In the genomic region with DNA sequence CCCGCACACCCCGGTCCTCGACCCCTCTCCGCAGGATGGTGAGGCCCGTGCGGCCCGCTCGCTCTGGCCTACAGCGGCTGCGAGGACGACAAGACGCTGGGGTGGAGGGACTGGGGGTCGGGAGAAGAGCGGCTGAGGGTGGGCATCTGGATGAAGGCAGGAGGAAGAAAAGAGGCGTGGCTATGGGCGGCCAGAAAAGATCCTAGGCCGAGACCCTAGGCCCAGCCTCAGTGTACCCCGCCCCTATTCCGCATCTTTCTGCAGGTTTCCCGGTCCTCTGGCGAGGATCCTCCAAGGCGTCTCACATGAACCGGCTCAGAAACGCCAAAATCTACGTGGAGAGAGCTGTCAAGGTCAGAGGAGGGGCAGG, we compare ENCODE assay signal across 8 cellular contexts. TPM values are rescaled to one million over a fixed set of nuclear protein-coding genes. Genes with fewer than 3 reads are reported as not detected.
A peak's percentile ranks its signal among the peaks of the same experiment; 100 is the strongest.
DNase-seq lines count a peak whose midpoint lies in the region; ATAC-seq, FAIRE-seq and TF ChIP-seq lines count a peak whose summit lies in the region.

No MANE protein-coding gene starts in this region.

- H3K9me3 Mint-ChIP-seq in astrocyte (ENCODE audit: unreplicated experiment), result no peaks in the 10 kb centered on the region

- H3K4me3 Mint-ChIP-seq in astrocyte (ENCODE audit: unreplicated experiment), result peak overlapping the region; percentile 73

- H4K20me1 ChIP-seq in astrocyte (ENCODE audit: insufficient read depth, low read length) (peaks cover 25% of the 10 kb centered on the region), keratinocyte (ENCODE audit: control insufficient read depth, extremely low read depth, insufficient read depth, low read length) (no peaks in the 10 kb centered on the region)

- H3K79me2 ChIP-seq in astrocyte (ENCODE audit: insufficient read depth, low read length), result no peaks in the 10 kb centered on the region
- no peaks in the 10 kb centered on the region for H3K79me2 ChIP-seq in keratinocyte (ENCODE audit: control insufficient read depth, insufficient read depth, low read length)

- H3K27me3 ChIP-seq in astrocyte (ENCODE audit: insufficient read depth, low read length) (no peaks in the 10 kb centered on the region), keratinocyte (ENCODE audit: control insufficient read depth, extremely low read depth, insufficient read depth, low read length) (no peaks in the 10 kb centered on the region), subcutaneous abdominal adipose tissue (ENCODE audit: control insufficient read depth in 5 of 5, insufficient read depth in 4 of 5, low read length in 5 of 5) (no peaks in the 10 kb centered on the region)

- peaks cover 17% of the 10 kb centered on the region for H3K36me3 ChIP-seq in astrocyte (ENCODE audit: insufficient read depth, low read length)
- peaks cover 7 to 12% of the 10 kb centered on the region in 2 experiments for H3K36me3 ChIP-seq in keratinocyte (ENCODE audit: control insufficient read depth in 2 of 2, extremely low read depth in 1 of 2, insufficient read depth in 2 of 2, low read length in 2 of 2)
- H3K36me3 ChIP-seq in subcutaneous abdominal adipose tissue (ENCODE audit: control insufficient read depth in 5 of 5, insufficient read depth in 5 of 5, low read length in 5 of 5), result peaks cover 0 to 35% (median 29%) of the 10 kb centered on the region in 5 donors

- H2AFZ ChIP-seq in astrocyte (ENCODE audit: low read depth, low read length) (no peak overlapping the region), keratinocyte (ENCODE audit: control insufficient read depth, low read length) (peak overlapping the region; percentile 40)

- H3K27ac ChIP-seq in astrocyte (ENCODE audit: low read depth, low read length) (peak overlapping the region; percentile 58), keratinocyte (ENCODE audit: control insufficient read depth, insufficient read depth, low read length) (no peak overlapping the region), subcutaneous abdominal adipose tissue (ENCODE audit: low read depth, low read length) (peak overlapping the region; percentile 89)

- H3K4me3 ChIP-seq in astrocyte (ENCODE audit: insufficient read depth, low read depth, low read length) (peak overlapping the region; percentile 58), keratinocyte (ENCODE audit: control insufficient read depth in 2 of 3, extremely low read depth in 1 of 3, insufficient read depth in 2 of 3, low read depth in 1 of 3, low read length in 3 of 3) (peak overlapping the region; percentile 42 to 63 (median 60)), subcutaneous abdominal adipose tissue (ENCODE audit: low read depth in 1 of 5, low read length in 5 of 5) (peak overlapping the region; percentile 74 to 88 (median 76))

- ATAC-seq in HG02571 (IDR thresholded peaks at IDR 0.05; ENCODE audit: unreplicated experiment), result no peak
- ATAC-seq in GM21526 (IDR thresholded peaks at IDR 0.05; ENCODE audit: low FRiP score, unreplicated experiment), result no peak

- dilution Hi-C loops in keratinocyte (cut with MboI; ENCODE audit: extremely low pct_ligation_motif_present, low sequenced_read_pairs), result no loop called here

- H3K9me1 ChIP-seq in keratinocyte (ENCODE audit: control insufficient read depth, extremely low read depth, insufficient read depth, low read length), result no peaks in the 10 kb centered on the region

- peak overlapping the region; percentile 71 for H3K27ac Mint-ChIP-seq in astrocyte (ENCODE audit: unreplicated experiment)

- TF ChIP-seq CTCF in astrocyte (IDR thresholded peaks at IDR 0.05; ENCODE audit: insufficient read depth, low read depth, low read length) (no peak), keratinocyte (optimal IDR thresholded peaks at IDR 0.05 in 1 of 3, IDR thresholded peaks at IDR 0.05 in 1 of 3, conservative IDR thresholded peaks at IDR 0.05 in 1 of 3; ENCODE audit: extremely low read depth in 1 of 3, insufficient read depth in 2 of 3, low read length in 3 of 3) (no peak)

- peaks cover 25% of the 10 kb centered on the region for H3K4me1 Mint-ChIP-seq in astrocyte (ENCODE audit: low read depth, unreplicated experiment)

- peaks cover 15% of the 10 kb centered on the region for H3K4me1 ChIP-seq in astrocyte (ENCODE audit: insufficient read depth, low read length)
- H3K4me1 ChIP-seq in keratinocyte (ENCODE audit: control insufficient read depth, extremely low read depth, insufficient read depth, low read length), result peaks cover 7% of the 10 kb centered on the region
- peaks cover 0 to 22% (median 18%) of the 10 kb centered on the region in 5 donors for H3K4me1 ChIP-seq in subcutaneous abdominal adipose tissue (ENCODE audit: control insufficient read depth in 5 of 5, insufficient read depth in 5 of 5, low read length in 5 of 5)

- FAIRE-seq in astrocyte (lab: Jason Lieb, UNC) (no peak), keratinocyte (lab: Jason Lieb, UNC) (no peak)

- H3K9me3 ChIP-seq in astrocyte (ENCODE audit: insufficient read depth, low read depth, low read length) (no peaks in the 10 kb centered on the region), keratinocyte (ENCODE audit: control insufficient read depth, low read depth, low read length) (no peaks in the 10 kb centered on the region), subcutaneous abdominal adipose tissue (ENCODE audit: control insufficient read depth in 5 of 5, low read length in 5 of 5) (no peaks in the 10 kb centered on the region)

- DNase-seq in NCI-H82 (lab: John Stamatoyannopoulos, UW) (peak; percentile 57), NCI-H82 treated with DMSO at 0.1 percent for 48 hours (lab: John Stamatoyannopoulos, UW; ENCODE audit: unreplicated experiment) (no peak), astrocyte (ENCODE audit: low read depth) (no peak), keratinocyte (ENCODE audit: low read depth, low spot score) (no peak), HuH-7.5 (ENCODE audit: low spot score) (no peak)

- H3K4me2 ChIP-seq in astrocyte (ENCODE audit: low read length), result peak overlapping the region; percentile 90
- H3K4me2 ChIP-seq in keratinocyte (ENCODE audit: control insufficient read depth, extremely low read depth, insufficient read depth, low read depth, low read length), result peak overlapping the region; percentile 90

- H3K27me3 Mint-ChIP-seq in astrocyte (ENCODE audit: low read depth, unreplicated experiment), result no peaks in the 10 kb centered on the region

- H3K9ac ChIP-seq in astrocyte (ENCODE audit: low read length) (peak overlapping the region; percentile 71), keratinocyte (ENCODE audit: control insufficient read depth, extremely low read depth, insufficient read depth, low read length) (peak overlapping the region; percentile 55), subcutaneous abdominal adipose tissue (ENCODE audit: low read length in 5 of 5) (peak overlapping the region; percentile 38 to 85 (median 75))

- H3K36me3 Mint-ChIP-seq in astrocyte (ENCODE audit: low read depth, unreplicated experiment), result peaks cover 11% of the 10 kb centered on the region

RNA-seq across cellular contexts. Expression of a gene that starts 0.3 kb away (rescaled TPM):
- 25.4 and 29.8 TPM in 2 replicates for total RNA-seq in astrocyte
- polyA plus RNA-seq in keratinocyte, result 11.3 to 19.1 TPM (median 11.7 TPM) in 3 replicates
- 15.8 TPM for polyA plus RNA-seq in keratinocyte (2011; ENCODE audit: low read depth)
- polyA plus RNA-seq in keratinocyte (2011; cell fraction: cytosol; rRNA removed), result 2.3 and 2.6 TPM in 2 replicates
- 141 and 203 TPM in 2 replicates for polyA plus RNA-seq in keratinocyte (2011; cell fraction: nucleus; rRNA removed)
- polyA plus RNA-seq in keratinocyte (2012; ENCODE audit: low replicate concordance), result 7.2 and 23.9 TPM in 2 replicates
- 5.8 to 31.2 TPM (median 27.0 TPM) in 3 replicates for polyA minus RNA-seq in keratinocyte
- polyA minus RNA-seq in keratinocyte (2011; cell fraction: cytosol; rRNA and poly(A)+ RNA removed), result 1.3 TPM
- 14.8 and 38.5 TPM in 2 replicates for polyA minus RNA-seq in keratinocyte (2011; cell fraction: nucleus; rRNA and poly(A)+ RNA removed)

RNA-seq across cellular contexts. Expression of a gene that starts 17.5 kb away (rescaled TPM):
- total RNA-seq in astrocyte, result 187 and 205 TPM in 2 replicates
- 161 to 325 TPM (median 173 TPM) in 3 replicates for polyA plus RNA-seq in keratinocyte
- 36.1 TPM for polyA plus RNA-seq in keratinocyte (2011; ENCODE audit: low read depth)
- polyA plus RNA-seq in keratinocyte (2011; cell fraction: cytosol; rRNA removed), result 177 and 220 TPM in 2 replicates
- polyA plus RNA-seq in keratinocyte (2011; cell fraction: nucleus; rRNA removed), result 75.3 and 80.5 TPM in 2 replicates
- polyA plus RNA-seq in keratinocyte (2012; ENCODE audit: low replicate concordance), result 97.9 and 190 TPM in 2 replicates
- polyA minus RNA-seq in keratinocyte, result 72.0 to 216 TPM (median 199 TPM) in 3 replicates
- polyA minus RNA-seq in keratinocyte (2011; cell fraction: cytosol; rRNA and poly(A)+ RNA removed), result 341 TPM
- polyA minus RNA-seq in keratinocyte (2011; cell fraction: nucleus; rRNA and poly(A)+ RNA removed), result 53.3 and 77.0 TPM in 2 replicates

RNA-seq across cellular contexts. Expression of a gene that starts 18.1 kb away (rescaled TPM):
- 54.5 and 58.7 TPM in 2 replicates for total RNA-seq in astrocyte
- 29.6 to 43.7 TPM (median 38.3 TPM) in 3 replicates for polyA plus RNA-seq in keratinocyte
- 29.1 TPM for polyA plus RNA-seq in keratinocyte (2011; ENCODE audit: low read depth)
- 27.7 and 44.7 TPM in 2 replicates for polyA plus RNA-seq in keratinocyte (2011; cell fraction: cytosol; rRNA removed)
- 22.5 and 30.1 TPM in 2 replicates for polyA plus RNA-seq in keratinocyte (2011; cell fraction: nucleus; rRNA removed)
- polyA plus RNA-seq in keratinocyte (2012; ENCODE audit: low replicate concordance), result 22.4 and 43.5 TPM in 2 replicates
- 33.0 to 59.8 TPM (median 45.4 TPM) in 3 replicates for polyA minus RNA-seq in keratinocyte
- polyA minus RNA-seq in keratinocyte (2011; cell fraction: cytosol; rRNA and poly(A)+ RNA removed), result 60.4 TPM
- 14.5 and 16.8 TPM in 2 replicates for polyA minus RNA-seq in keratinocyte (2011; cell fraction: nucleus; rRNA and poly(A)+ RNA removed)

RNA-seq across cellular contexts. Expression of a gene that starts 33.5 kb away (rescaled TPM):
- 35.4 and 36.2 TPM in 2 replicates for total RNA-seq in astrocyte
- polyA plus RNA-seq in keratinocyte, result 31.5 to 39.0 TPM (median 37.6 TPM) in 3 replicates
- 5.2 TPM for polyA plus RNA-seq in keratinocyte (2011; ENCODE audit: low read depth)
- polyA plus RNA-seq in keratinocyte (2011; cell fraction: cytosol; rRNA removed), result 36.2 and 43.2 TPM in 2 replicates
- polyA plus RNA-seq in keratinocyte (2011; cell fraction: nucleus; rRNA removed), result 32.7 and 39.0 TPM in 2 replicates
- 24.9 and 33.2 TPM in 2 replicates for polyA plus RNA-seq in keratinocyte (2012; ENCODE audit: low replicate concordance)
- polyA minus RNA-seq in keratinocyte, result 25.9 to 58.6 TPM (median 26.6 TPM) in 3 replicates
- 18.0 TPM for polyA minus RNA-seq in keratinocyte (2011; cell fraction: cytosol; rRNA and poly(A)+ RNA removed)
- polyA minus RNA-seq in keratinocyte (2011; cell fraction: nucleus; rRNA and poly(A)+ RNA removed), result 10.1 and 12.2 TPM in 2 replicates

RNA-seq across cellular contexts. Expression of a gene that starts 40.6 kb away (rescaled TPM):
- total RNA-seq in astrocyte, result 5.1 and 7.1 TPM in 2 replicates
- 1.1 to 2.4 TPM (median 2.3 TPM) in 3 replicates for polyA plus RNA-seq in keratinocyte
- 0.80 TPM for polyA plus RNA-seq in keratinocyte (2011; ENCODE audit: low read depth)
- polyA plus RNA-seq in keratinocyte (2011; cell fraction: cytosol; rRNA removed), result 0.90 and 1.4 TPM in 2 replicates
- 1.1 and 1.5 TPM in 2 replicates for polyA plus RNA-seq in keratinocyte (2011; cell fraction: nucleus; rRNA removed)
- 0.35 and 2.7 TPM in 2 replicates for polyA plus RNA-seq in keratinocyte (2012; ENCODE audit: low replicate concordance)
- 0.66 to 1.4 TPM (median 1.1 TPM) in 3 replicates for polyA minus RNA-seq in keratinocyte
- polyA minus RNA-seq in keratinocyte (2011; cell fraction: cytosol; rRNA and poly(A)+ RNA removed), result 2.9 TPM
- 0.63 and 0.85 TPM in 2 replicates for polyA minus RNA-seq in keratinocyte (2011; cell fraction: nucleus; rRNA and poly(A)+ RNA removed)
